1 cellular context compared by ENCODE assay signal in genomic region chr4:1167244-1167949, GRCh38.
TF ChIP-seq lines count a peak whose summit lies in the region.

No MANE protein-coding gene starts in this region.

TF ChIP-seq in WTC11, 78 proteins besides CTCF, POLR2A, EP300 and RAD21 (continued from another document and continues in another):
- TF ChIP-seq ZNF281 (CRISPR knock-in tag; IDR thresholded peaks at IDR 0.05): no peak
- peak; percentile 66; the same call in 1 of the 2 replicates for TF ChIP-seq TEAD1 (CRISPR knock-in tag; IDR thresholded peaks at IDR 0.05)
- no peak for TF ChIP-seq ZNF317 (CRISPR knock-in tag; IDR thresholded peaks at IDR 0.05; ENCODE audit: borderline replicate concordance, low read depth)
- no peak for TF ChIP-seq NR3C1 (CRISPR knock-in tag; conservative IDR thresholded peaks at IDR 0.05; ENCODE audit: low read depth)
- no peak for TF ChIP-seq HMGA2 (CRISPR knock-in tag; IDR thresholded peaks at IDR 0.05)
- no peak for TF ChIP-seq AR (CRISPR knock-in tag; IDR thresholded peaks at IDR 0.05)
- no peak for TF ChIP-seq ZNF416 (CRISPR knock-in tag; IDR thresholded peaks at IDR 0.05)
- TF ChIP-seq MYBL2 (CRISPR knock-in tag; IDR thresholded peaks at IDR 0.05): peak; percentile 68; the same call in 1 of the 2 replicates
- TF ChIP-seq ATF3 (CRISPR knock-in tag; conservative IDR thresholded peaks at IDR 0.05): no peak
- no peak for TF ChIP-seq ATF1 (CRISPR knock-in tag; IDR thresholded peaks at IDR 0.05)
- no peak for TF ChIP-seq CREB1 (CRISPR knock-in tag; IDR thresholded peaks at IDR 0.05)
- peak; percentile 85 for TF ChIP-seq FOXP1 (CRISPR knock-in tag; IDR thresholded peaks at IDR 0.05; ENCODE audit: borderline replicate concordance)
- no peak for TF ChIP-seq ZNF396 (CRISPR knock-in tag; IDR thresholded peaks at IDR 0.05; ENCODE audit: borderline replicate concordance)
- TF ChIP-seq ESRRA (CRISPR knock-in tag; IDR thresholded peaks at IDR 0.05; ENCODE audit: borderline replicate concordance): no peak
- no peak for TF ChIP-seq ERG (CRISPR knock-in tag; IDR thresholded peaks at IDR 0.05)
- TF ChIP-seq TEAD4 (CRISPR knock-in tag; IDR thresholded peaks at IDR 0.05): no peak
- TF ChIP-seq FOXK1 (CRISPR knock-in tag; IDR thresholded peaks at IDR 0.05): 0 out of 2 replicates have a peak, but pooled peaks have one; percentile 25
- peak; percentile 75; the same call in 1 of the 2 replicates for TF ChIP-seq E2F5 (CRISPR knock-in tag; IDR thresholded peaks at IDR 0.05)
- TF ChIP-seq OVOL2 (CRISPR knock-in tag; IDR thresholded peaks at IDR 0.05; ENCODE audit: borderline replicate concordance): no peak
- no peak for TF ChIP-seq PRRX2 (CRISPR knock-in tag; IDR thresholded peaks at IDR 0.05)
- TF ChIP-seq GTF2I (CRISPR knock-in tag; conservative IDR thresholded peaks at IDR 0.05): no peak
- TF ChIP-seq ZNF425 (CRISPR knock-in tag; conservative IDR thresholded peaks at IDR 0.05): no peak
- TF ChIP-seq ZBTB43 (CRISPR knock-in tag; IDR thresholded peaks at IDR 0.05): peak; percentile 69
- peak; percentile 82 for TF ChIP-seq ZNF232 (CRISPR knock-in tag; IDR thresholded peaks at IDR 0.05)
- no peak for TF ChIP-seq ZNF219 (CRISPR knock-in tag; IDR thresholded peaks at IDR 0.05; ENCODE audit: borderline replicate concordance)
- 0 out of 2 replicates have a peak, but pooled peaks have one; percentile 30 for TF ChIP-seq IRF2 (CRISPR knock-in tag; IDR thresholded peaks at IDR 0.05; ENCODE audit: borderline replicate concordance, low read depth)
- no peak for TF ChIP-seq NR2C2 (CRISPR knock-in tag; IDR thresholded peaks at IDR 0.05)
- TF ChIP-seq USF1 (CRISPR knock-in tag; IDR thresholded peaks at IDR 0.05): peak; percentile 63; the same call in 1 of the 2 replicates
- no peak for TF ChIP-seq AFF4 (CRISPR knock-in tag; IDR thresholded peaks at IDR 0.05; ENCODE audit: borderline replicate concordance)
- TF ChIP-seq CDX4 (CRISPR knock-in tag; IDR thresholded peaks at IDR 0.05; ENCODE audit: borderline replicate concordance): no peak
- TF ChIP-seq SMAD4 (CRISPR knock-in tag; IDR thresholded peaks at IDR 0.05): 0 out of 2 replicates have a peak, but pooled peaks have one; percentile 29
- no peak for TF ChIP-seq JAZF1 (CRISPR knock-in tag; IDR thresholded peaks at IDR 0.05)
- TF ChIP-seq ZNF671 (CRISPR knock-in tag; IDR thresholded peaks at IDR 0.05): no peak
- TF ChIP-seq JUN (CRISPR knock-in tag; IDR thresholded peaks at IDR 0.05): peak; percentile 26; the same call in 1 of the 2 replicates
- TF ChIP-seq NFYB (CRISPR knock-in tag; conservative IDR thresholded peaks at IDR 0.05; ENCODE audit: low read depth): 0 out of 2 replicates have a peak, but pooled peaks have one; percentile 12
- 0 out of 2 replicates have a peak, but pooled peaks have one; percentile 54 for TF ChIP-seq E2F4 (CRISPR knock-in tag; IDR thresholded peaks at IDR 0.05; ENCODE audit: borderline replicate concordance, low read depth)
- no peak for TF ChIP-seq E2F1 (CRISPR knock-in tag; IDR thresholded peaks at IDR 0.05)
- TF ChIP-seq MAX (CRISPR knock-in tag; IDR thresholded peaks at IDR 0.05): peak; percentile 92
- no peak for TF ChIP-seq NR1H2 (CRISPR knock-in tag; IDR thresholded peaks at IDR 0.05)
- no peak for TF ChIP-seq SOX15 (CRISPR knock-in tag; IDR thresholded peaks at IDR 0.05)
